In genomic region chr16:4846901-4847773, GRCh38 we compare ENCODE assay signal across 8 cellular contexts. TPM values are rescaled to one million over a fixed set of nuclear protein-coding genes. Genes with fewer than 3 reads are reported as not detected.
DNase-seq lines count a peak whose midpoint lies in the region; ATAC-seq and TF ChIP-seq lines count a peak whose summit lies in the region.

TSS of gene GLYR1 (minus strand) at chr16:4847288. CDS start at chr16:4847265, 23 bp downstream.
TSS of gene UBN1 (plus strand) at chr16:4847481. CDS start at chr16:4852918, 5,437 bp downstream.

- H3K9me3 ChIP-seq in A673 (ENCODE audit: low read depth, low read length, poor library complexity, severe bottlenecking), result no peaks in the 10 kb centered on the region
- H3K9me3 ChIP-seq in breast epithelium, result no peaks in the 10 kb centered on the region
- no peaks in the 10 kb centered on the region for H3K9me3 ChIP-seq in iPS-20b (ENCODE audit: insufficient read depth, low read depth, low read length)

- TF ChIP-seq CTCF in A673 (conservative IDR thresholded peaks at IDR 0.05; ENCODE audit: low read depth, low read length) (no peak), VCaP (conservative IDR thresholded peaks at IDR 0.05) (no peak), breast epithelium (IDR thresholded peaks at IDR 0.05) (no peak)

- ATAC-seq in GM18868 (IDR thresholded peaks at IDR 0.05; ENCODE audit: unreplicated experiment), result peak; percentile 88
- peak; percentile 89 for ATAC-seq in HG03108 (IDR thresholded peaks at IDR 0.05; ENCODE audit: unreplicated experiment)

- CTCF ChIA-PET in A673 (lab: Charles Lee), result no interaction called here

- TF ChIP-seq POLR2A in breast epithelium (IDR thresholded peaks at IDR 0.05), result peak; percentile 69

- intact Hi-C loops in A673 (cut with micrococcal nuclease; ENCODE audit: unreplicated experiment), result loop anchor here (10.0 kb wide), 1 partner anchor 248 kb away; the partner anchor contains the start of gene EEF2KMT
- intact Hi-C loops in breast epithelium (cut with DNase I; ENCODE audit: low total_unique reads), result loop anchor here (2.0 kb wide), 1 partner anchor 52 kb away; no protein-coding TSS in a partner anchor

- H3K9ac ChIP-seq in iPS-20b (ENCODE audit: low read depth, low read length), result peak within 1 kb of the TSS; percentile 84

- H3K4me3 ChIP-seq in A673 (ENCODE audit: low read depth, low read length, poor library complexity, severe bottlenecking) (peak within 1 kb of the TSS; percentile 99), breast epithelium (peak within 1 kb of the TSS; percentile 94 to 100 (median 96)), iPS-20b (ENCODE audit: low read length) (peak within 1 kb of the TSS; percentile 84), skin epidermis (peak within 1 kb of the TSS; percentile 86 to 100 (median 97))

- no peaks in the 10 kb centered on the region for H3K27me3 ChIP-seq in A673 (replicated peaks; ENCODE audit: insufficient read depth, low read depth, low read length, poor library complexity)
- no peaks in the 10 kb centered on the region for H3K27me3 ChIP-seq in breast epithelium
- H3K27me3 ChIP-seq in iPS-20b (ENCODE audit: insufficient read depth, low read length), result no peaks in the 10 kb centered on the region

- H3K4me1 ChIP-seq in A673 (ENCODE audit: insufficient read depth, low read length, poor library complexity, severe bottlenecking), result peaks cover 8% of the 10 kb centered on the region
- peaks cover 0 to 13% of the 10 kb centered on the region in 2 donors for H3K4me1 ChIP-seq in breast epithelium
- H3K4me1 ChIP-seq in iPS-20b (ENCODE audit: insufficient read depth, low read length), result peaks cover 19% of the 10 kb centered on the region; the same call in 1 of the 2 replicates

- POLR2A ChIA-PET in A673 (lab: Charles Lee; ENCODE audit: low non-redundant PET), result no interaction called here

- H3K36me3 ChIP-seq in A673 (ENCODE audit: insufficient read depth, low read length, poor library complexity, severe bottlenecking), result peaks cover 32% of the 10 kb centered on the region
- H3K36me3 ChIP-seq in breast epithelium, result no peaks in the 10 kb centered on the region
- H3K36me3 ChIP-seq in iPS-20b (ENCODE audit: insufficient read depth, low read depth, low read length), result peaks cover 36% of the 10 kb centered on the region

- peak; percentile 99 for DNase-seq in A673 (ENCODE audit: low spot score)
- DNase-seq in NCI-H2196 (lab: John Stamatoyannopoulos, UW; ENCODE audit: unreplicated experiment), result peak; percentile 97
- peak; percentile 99 to 100 for DNase-seq in breast epithelium (ENCODE audit: low spot score in 2 of 2)

- no TSS peak for BruUV-seq in A673 (replicated peaks; lab: Mats Ljungman, UMichigan)

- H3K27ac ChIP-seq in A673 (ENCODE audit: low read depth, low read length, poor library complexity, severe bottlenecking) (peak within 1 kb of the TSS; percentile 97), VCaP (peak within 1 kb of the TSS; percentile 86), breast epithelium (peak within 1 kb of the TSS; percentile 94 to 96), iPS-20b (ENCODE audit: low read length) (no peak within 1 kb of the TSS), skin epidermis (peak within 1 kb of the TSS; percentile 87 to 99 (median 98))

RNA-seq across cellular contexts. Expression of gene GLYR1, which starts in this region (rescaled TPM):
- total RNA-seq in A673 (2021), result 121 and 128 TPM in 2 replicates
- total RNA-seq in breast epithelium, result 10 to 100 TPM; 57.2 to 79.0 (median 58.1) TPM

RNA-seq across cellular contexts. Expression of gene UBN1, which starts in this region (rescaled TPM):
- total RNA-seq in A673 (2021) (45.6 and 51.0 TPM in 2 replicates), breast epithelium (10 to 100 TPM; 28.8 to 32.8 (median 29.1) TPM)
